ENCODE assay signal across 1 cellular context in the genomic region with DNA sequence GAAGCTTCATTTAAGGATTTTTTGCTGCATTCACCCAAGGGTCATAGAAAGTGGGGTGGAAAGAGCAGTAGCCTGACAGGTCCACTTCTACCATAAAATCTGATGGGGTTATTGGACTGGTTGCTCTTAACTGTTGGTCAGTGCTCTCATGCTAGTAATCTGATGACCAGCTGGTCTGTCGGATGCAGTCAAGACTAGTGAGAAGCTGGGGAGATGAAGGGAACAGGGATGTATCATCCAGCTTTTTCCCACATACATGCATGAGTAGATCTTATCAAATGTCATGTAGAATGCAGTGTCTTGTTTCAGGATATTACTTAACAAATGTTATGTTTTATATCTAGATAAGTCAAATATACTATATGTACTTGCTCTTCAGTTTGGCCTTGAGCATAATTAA.
TF ChIP-seq lines count a peak whose summit lies in the region.

No MANE protein-coding gene starts in this region.

TF ChIP-seq in HCT116, 20 proteins besides CTCF, POLR2A, EP300 and RAD21 (continued from another document):
- TF ChIP-seq, protein P1, sequence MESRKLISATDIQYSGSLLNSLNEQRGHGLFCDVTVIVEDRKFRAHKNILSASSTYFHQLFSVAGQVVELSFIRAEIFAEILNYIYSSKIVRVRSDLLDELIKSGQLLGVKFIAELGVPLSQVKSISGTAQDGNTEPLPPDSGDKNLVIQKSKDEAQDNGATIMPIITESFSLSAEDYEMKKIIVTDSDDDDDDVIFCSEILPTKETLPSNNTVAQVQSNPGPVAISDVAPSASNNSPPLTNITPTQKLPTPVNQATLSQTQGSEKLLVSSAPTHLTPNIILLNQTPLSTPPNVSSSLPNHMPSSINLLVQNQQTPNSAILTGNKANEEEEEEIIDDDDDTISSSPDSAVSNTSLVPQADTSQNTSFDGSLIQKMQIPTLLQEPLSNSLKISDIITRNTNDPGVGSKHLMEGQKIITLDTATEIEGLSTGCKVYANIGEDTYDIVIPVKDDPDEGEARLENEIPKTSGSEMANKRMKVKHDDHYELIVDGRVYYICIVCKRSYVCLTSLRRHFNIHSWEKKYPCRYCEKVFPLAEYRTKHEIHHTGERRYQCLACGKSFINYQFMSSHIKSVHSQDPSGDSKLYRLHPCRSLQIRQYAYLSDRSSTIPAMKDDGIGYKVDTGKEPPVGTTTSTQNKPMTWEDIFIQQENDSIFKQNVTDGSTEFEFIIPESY (IDR thresholded peaks at IDR 0.05; ENCODE audit: extremely low read depth, insufficient replicate concordance, low read length) = no peak
